ENCODE assay signal across 22 cellular contexts in the genomic region with DNA sequence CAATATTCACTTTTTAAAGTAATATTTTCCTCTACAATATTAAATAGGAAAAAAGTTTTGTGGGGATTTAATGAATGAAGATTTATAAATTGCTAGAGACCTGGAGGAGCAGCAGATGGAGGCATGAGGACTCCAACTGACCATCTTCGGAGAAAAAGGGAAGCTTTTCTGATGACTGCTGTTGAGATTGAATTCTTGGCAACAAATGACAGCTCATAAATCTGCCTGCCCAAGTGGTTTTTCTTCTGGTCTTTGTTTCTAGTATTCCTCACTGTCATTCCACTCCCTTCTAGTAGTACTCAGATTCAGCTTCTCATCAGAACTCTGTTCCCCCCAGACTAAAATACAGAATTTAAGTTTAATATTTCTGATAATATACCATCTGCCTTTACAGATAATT.
A peak's percentile ranks its signal among the peaks of the same experiment; 100 is the strongest.
DNase-seq lines count a peak whose midpoint lies in the region; TF ChIP-seq lines count a peak whose summit lies in the region.
"Had no signal": no experiment of that assay in that cellular context is flagged by ENCODE, and none has a peak within 500 bp of the region (broad histone marks: within the 10 kb centered on the region; RNA-seq: fewer than 3 reads in every experiment).

No MANE protein-coding gene starts in this region.

- TF ChIP-seq CTCF in esophagus squamous epithelium (IDR thresholded peaks at IDR 0.05): no peak

- no peaks in the 10 kb centered on the region for H3K27me3 ChIP-seq in SJCRH30
- H3K27me3 ChIP-seq in esophagus squamous epithelium: no peaks in the 10 kb centered on the region
- H3K27me3 ChIP-seq: spleen, testis had no signal

- in situ Hi-C loops in KBM-7 (cut with MboI; ENCODE audit: low pct_unique_long_range_greater_than_20kb, low sequenced_read_pairs): no loop called here

- H3K4me1 ChIP-seq in SJCRH30: peaks cover 15% of the 10 kb centered on the region
- no peaks in the 10 kb centered on the region for H3K4me1 ChIP-seq in esophagus squamous epithelium
- H3K4me1 ChIP-seq: spleen, testis had no signal

- H3K27ac ChIP-seq in SJCRH30 (peak overlapping the region; percentile 2; the same call in 1 of the 2 replicates), esophagus squamous epithelium (no peak overlapping the region)
- H3K27ac ChIP-seq: spleen, testis had no signal

- H3K4me3 ChIP-seq in SJCRH30 (peak overlapping the region; percentile 11; the same call in 1 of the 2 replicates), esophagus squamous epithelium (no peak overlapping the region)
- H3K4me3 ChIP-seq: HAP-1, spleen, testis had no signal

- H3K36me3 ChIP-seq in SJCRH30 (no peaks in the 10 kb centered on the region), esophagus squamous epithelium (no peaks in the 10 kb centered on the region)
- H3K36me3 ChIP-seq: HAP-1, spleen had no signal

- H3K9me3 ChIP-seq in SJCRH30 (replicated peaks) (no peaks in the 10 kb centered on the region), esophagus squamous epithelium (no peaks in the 10 kb centered on the region)
- H3K9me3 ChIP-seq: HAP-1, spleen, testis had no signal

- WGBS in esophagus squamous epithelium, 2 donors: 44 to 50% methylated on average over 1 of the region's 1 CpG

- TF ChIP-seq POLR2A in esophagus squamous epithelium (IDR thresholded peaks at IDR 0.05): no peak

- intact Hi-C loops in esophagus squamous epithelium (cut with DNase I): no loop called here

- DNase-seq in DMS 273 (lab: John Stamatoyannopoulos, UW; ENCODE audit: unreplicated experiment) (peak; percentile 83), KBM-7 (peak; percentile 39), SJCRH30 (peak in 1 of 2 experiments; percentile 35), myocyte (ENCODE audit: low read depth) (peak; percentile 80), Kasumi-1 (lab: John Stamatoyannopoulos, UW) (no peak), esophagus squamous epithelium (lab: John Stamatoyannopoulos, UW) (no peak), AG20443 (ENCODE audit: low spot score) (no peak)
- DNase-seq: activated B cell treated with CpG ODN at 0.5 μM for 24 hours; activated CD4-positive, alpha-beta T cell treated with anti-CD3 and anti-CD28 coated beads, Interleukin-2, amount 50 U/mL, for 48 hours; activated CD8-positive, alpha-beta memory T cell treated with anti-CD3 and anti-CD28 coated beads, Interleukin-2, amount 50 U/mL, for 48 hours; activated effector memory CD4-positive, alpha-beta T cell treated with Interleukin-2 at 50 U/mL for 16 hours; CD8-positive, alpha-beta T cell; DMS79; endodermal cell; MM.1S; NCI-H2029 treated with DMSO at 0.1 percent for 48 hours; spleen; stimulated activated CD4-positive, alpha-beta T cell treated with anti-CD3 and anti-CD28 coated beads, Interleukin-4, amount 100 ng/mL, for 1 hour; stimulated activated naive CD4-positive, alpha-beta T cell; T-helper 17 cell; testis had no signal

Comparison
In these comparisons a context has a peak if more than half of its experiments do, and no peak if none do; other contexts are left out.
1. DNase-seq: peak in DMS 273 (single experiment), KBM-7 (single experiment) and myocyte (single experiment); none in Kasumi-1 (0 of 2), esophagus squamous epithelium (single experiment) and AG20443 (single experiment).